1 cellular context compared by ENCODE assay signal in the genomic region with DNA sequence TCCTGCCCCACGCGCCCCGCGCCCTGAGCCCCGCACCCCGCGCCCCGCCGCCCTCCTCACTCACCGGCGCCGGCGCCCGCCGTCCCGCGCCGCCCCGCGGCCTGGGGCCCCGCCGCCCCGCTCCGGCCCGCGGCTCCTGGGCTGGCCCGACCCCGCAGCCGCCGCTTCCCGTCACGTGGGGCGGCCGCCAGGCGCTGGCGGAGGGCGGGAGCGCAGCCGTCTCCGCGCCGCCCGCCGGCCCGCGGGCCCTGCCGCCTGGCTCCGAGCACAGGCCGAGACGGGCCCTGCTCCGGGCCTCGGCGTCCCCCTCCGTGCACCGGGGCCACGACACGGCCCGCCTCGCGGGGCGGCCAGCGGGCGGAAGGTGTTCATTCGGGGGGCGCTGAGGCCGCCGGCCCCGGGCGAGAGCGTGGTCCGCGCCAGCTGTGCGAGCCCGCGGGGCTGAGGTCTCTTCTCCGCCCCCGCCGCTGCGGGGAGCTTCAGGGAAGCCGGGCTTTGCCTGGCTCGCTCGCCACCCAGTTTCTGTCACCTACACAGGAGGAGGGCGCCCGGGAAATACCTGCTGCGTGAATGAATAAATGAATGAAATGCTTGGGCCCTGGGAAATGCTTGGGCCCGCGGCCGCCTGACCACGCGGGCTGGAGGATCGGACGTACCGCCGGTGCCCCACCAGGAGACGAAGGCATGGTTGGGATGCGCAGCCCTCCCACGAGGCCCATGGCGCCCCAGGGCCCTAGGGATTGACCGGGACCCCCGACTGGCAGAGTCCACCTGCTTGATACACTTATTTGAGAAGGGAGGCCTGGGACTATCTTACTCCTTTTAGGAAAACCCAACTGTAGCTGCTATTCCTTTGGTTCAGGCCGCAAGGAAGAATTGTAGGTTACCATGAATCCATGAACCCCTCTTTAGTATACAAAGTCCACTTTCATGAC.
TF ChIP-seq lines count a peak whose summit lies in the region.

TSS of gene TGFBRAP1 (minus strand) at position 175 of the 935 bp plus-strand sequence. CDS start 21,434 bp downstream, outside the sequence.

TF ChIP-seq in HepG2, 621 proteins besides CTCF, POLR2A, EP300 and RAD21 (continued from another document):
- no peak for TF ChIP-seq ZNF589 (CRISPR knock-in tag; conservative IDR thresholded peaks at IDR 0.05)
- TF ChIP-seq AGO2 (optimal IDR thresholded peaks at IDR 0.05; ENCODE audit: low read depth, low read length): peak; percentile 88
- TF ChIP-seq CC2D1A (CRISPR knock-in tag; IDR thresholded peaks at IDR 0.05): no peak
- TF ChIP-seq, protein P1, sequence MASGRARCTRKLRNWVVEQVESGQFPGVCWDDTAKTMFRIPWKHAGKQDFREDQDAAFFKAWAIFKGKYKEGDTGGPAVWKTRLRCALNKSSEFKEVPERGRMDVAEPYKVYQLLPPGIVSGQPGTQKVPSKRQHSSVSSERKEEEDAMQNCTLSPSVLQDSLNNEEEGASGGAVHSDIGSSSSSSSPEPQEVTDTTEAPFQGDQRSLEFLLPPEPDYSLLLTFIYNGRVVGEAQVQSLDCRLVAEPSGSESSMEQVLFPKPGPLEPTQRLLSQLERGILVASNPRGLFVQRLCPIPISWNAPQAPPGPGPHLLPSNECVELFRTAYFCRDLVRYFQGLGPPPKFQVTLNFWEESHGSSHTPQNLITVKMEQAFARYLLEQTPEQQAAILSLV (CRISPR knock-in tag; IDR thresholded peaks at IDR 0.05; ENCODE audit: borderline replicate concordance): peak; percentile 73; the same call in 1 of the 2 replicates
